Comparison of ENCODE assay signal across 19 cellular contexts in genomic region chr2:147703171-147703570, GRCh38.
"Had no signal": no experiment of that assay in that cellular context is flagged by ENCODE, and none has a peak within 500 bp of the region (broad histone marks: within the 10 kb centered on the region; RNA-seq: fewer than 3 reads in every experiment).

No MANE protein-coding gene starts in this region.

- H3K36me3 Mint-ChIP-seq: memory B cell had no signal

- ATAC-seq: gastrocnemius medialis, heart right ventricle, left cardiac atrium, left lung, left ventricle myocardium superior, lower lobe of right lung had no signal

- H3K4me3 Mint-ChIP-seq: memory B cell had no signal

- H3K4me1 Mint-ChIP-seq: memory B cell had no signal

- H3K9me3 ChIP-seq: esophagus muscularis mucosa, gastrocnemius medialis, heart right ventricle, left lung, lower lobe of right lung had no signal

- H3K27me3 ChIP-seq: esophagus muscularis mucosa, gastrocnemius medialis, heart right ventricle, left lung had no signal

- DNase-seq: dermis blood vessel endothelial cell; dorsolateral prefrontal cortex; effector CD4-positive, alpha-beta T cell; effector memory CD4-positive, alpha-beta T cell; foreskin melanocyte; gastrocnemius medialis; glutamatergic neuron; head of caudate nucleus; heart right ventricle; hippocampal formation; left cardiac atrium; left lung; left ventricle myocardium superior; lower lobe of right lung; mesendoderm; midbrain had no signal

- H3K4me3 ChIP-seq: coronary artery, dorsolateral prefrontal cortex, esophagus muscularis mucosa, gastrocnemius medialis, heart right ventricle, left lung, lower lobe of right lung had no signal

- H3K27ac Mint-ChIP-seq: memory B cell had no signal

- H3K4me1 ChIP-seq: esophagus muscularis mucosa, gastrocnemius medialis, heart right ventricle, left lung, lower lobe of right lung had no signal

- H3K27ac ChIP-seq: coronary artery, dorsolateral prefrontal cortex, esophagus muscularis mucosa, gastrocnemius medialis, heart right ventricle, left lung, lower lobe of right lung had no signal

- H3K36me3 ChIP-seq: esophagus muscularis mucosa, gastrocnemius medialis, heart right ventricle, left lung, lower lobe of right lung had no signal
